In genomic region chr12:110600254-110600653, GRCh38 we compare ENCODE assay signal across 8 cellular contexts. TPM values are rescaled to one million over a fixed set of nuclear protein-coding genes. Genes with fewer than 3 reads are reported as not detected.
A peak's percentile ranks its signal among the peaks of the same experiment; 100 is the strongest.
DNase-seq lines count a peak whose midpoint lies in the region; ATAC-seq lines count a peak whose summit lies in the region.

No MANE protein-coding gene starts in this region.

- no peak overlapping the region for H3K4me2 ChIP-seq in mesendoderm (ENCODE audit: low read length)

- H3K9ac ChIP-seq in mesendoderm (ENCODE audit: low read length) = no peak overlapping the region

- no peak overlapping the region for H3K4me3 ChIP-seq in mesendoderm (ENCODE audit: low read length)

- H3K27me3 ChIP-seq in mesendoderm (ENCODE audit: insufficient read depth, low read length, poor library complexity) = no peaks in the 10 kb centered on the region

- no peak overlapping the region for H3K4ac ChIP-seq in mesendoderm (ENCODE audit: low read depth, low read length)

- no peak for ATAC-seq in GM18907 (IDR thresholded peaks at IDR 0.05; ENCODE audit: unreplicated experiment)

- no peak overlapping the region for H4K5ac ChIP-seq in mesendoderm (ENCODE audit: low read length)

- H3K79me2 ChIP-seq in mesendoderm (ENCODE audit: control insufficient read depth, insufficient read depth, low read length) = no peaks in the 10 kb centered on the region

- H3K23ac ChIP-seq in mesendoderm (ENCODE audit: low read length) = no peak overlapping the region

- H3K56ac ChIP-seq in mesendoderm (ENCODE audit: low read length) = no peak overlapping the region

- no peak overlapping the region for H2BK15ac ChIP-seq in mesendoderm (replicated peaks; ENCODE audit: low read depth)

- no peak overlapping the region for H3K18ac ChIP-seq in mesendoderm (ENCODE audit: low read length)

- no CpG with 5 or more reads among the region's 4 CpGs for WGBS in mesendoderm (ENCODE audit: extremely low coverage, insufficient coverage, low lambda C conversion rate)

- no peak overlapping the region for H2AK5ac ChIP-seq in mesendoderm (ENCODE audit: low read length)

- H2BK5ac ChIP-seq in mesendoderm (ENCODE audit: low read length) = no peak overlapping the region

- no peak overlapping the region for H4K8ac ChIP-seq in mesendoderm (ENCODE audit: low read depth, low read length)

- no peaks in the 10 kb centered on the region for H3K4me1 ChIP-seq in mesendoderm (ENCODE audit: control insufficient read depth, low read depth, low read length)

- H3K79me1 ChIP-seq in mesendoderm (ENCODE audit: low read length) = no peaks in the 10 kb centered on the region

- DNase-seq in SIG-M5 treated with dmso at 0.1 percent for 504 hours (lab: John Stamatoyannopoulos, UW; ENCODE audit: unreplicated experiment) (peak; percentile 81), SIG-M5 (lab: John Stamatoyannopoulos, UW) (no peak), NCI-H2171 (lab: John Stamatoyannopoulos, UW) (peak; percentile 14), cerebellar cortex (ENCODE audit: low spot score) (peak; percentile 60), mesendoderm (peak; percentile 46), NK-92 (lab: John Stamatoyannopoulos, UW; ENCODE audit: unreplicated experiment) (no peak)
- no peak for DNase-seq in activated T-cell treated with anti-CD3 and anti-CD28 coated beads, Interleukin-2, amount 50 U/mL, for 48 hours

- H3K36me3 ChIP-seq in mesendoderm (ENCODE audit: control insufficient read depth, insufficient read depth, low read length) = no peaks in the 10 kb centered on the region

- no peak overlapping the region for H3K27ac ChIP-seq in mesendoderm (ENCODE audit: low read depth, low read length)

- H2BK120ac ChIP-seq in mesendoderm (ENCODE audit: low read depth, low read length) = no peak overlapping the region

RNA-seq across cellular contexts. Expression of gene TCTN1, which starts 13.7 kb away (rescaled TPM):
- 11.7 TPM for polyA plus RNA-seq in mesendoderm (2013, experiment 1 of 2)
- 12.2 TPM for polyA plus RNA-seq in mesendoderm (2013, experiment 2 of 2)

RNA-seq across cellular contexts. Expression of gene PPTC7, which starts 17.1 kb away (rescaled TPM):
- 13.6 TPM for polyA plus RNA-seq in mesendoderm (2013, experiment 1 of 2)
- 13.6 TPM for polyA plus RNA-seq in mesendoderm (2013, experiment 2 of 2)

Comparison
In these comparisons a context has a peak if more than half of its experiments do, and no peak if none do; other contexts are left out.
1. DNase-seq: peak in SIG-M5 treated with dmso at 0.1 percent for 504 hours (single experiment), NCI-H2171 (single experiment), cerebellar cortex (single experiment) and mesendoderm (single experiment); none in SIG-M5 (single experiment), activated T-cell treated with anti-CD3 and anti-CD28 coated beads, Interleukin-2, amount 50 U/mL, for 48 hours (0 of 2) and NK-92 (single experiment).